Comparison of ENCODE assay signal across 1 cellular context in the genomic region with DNA sequence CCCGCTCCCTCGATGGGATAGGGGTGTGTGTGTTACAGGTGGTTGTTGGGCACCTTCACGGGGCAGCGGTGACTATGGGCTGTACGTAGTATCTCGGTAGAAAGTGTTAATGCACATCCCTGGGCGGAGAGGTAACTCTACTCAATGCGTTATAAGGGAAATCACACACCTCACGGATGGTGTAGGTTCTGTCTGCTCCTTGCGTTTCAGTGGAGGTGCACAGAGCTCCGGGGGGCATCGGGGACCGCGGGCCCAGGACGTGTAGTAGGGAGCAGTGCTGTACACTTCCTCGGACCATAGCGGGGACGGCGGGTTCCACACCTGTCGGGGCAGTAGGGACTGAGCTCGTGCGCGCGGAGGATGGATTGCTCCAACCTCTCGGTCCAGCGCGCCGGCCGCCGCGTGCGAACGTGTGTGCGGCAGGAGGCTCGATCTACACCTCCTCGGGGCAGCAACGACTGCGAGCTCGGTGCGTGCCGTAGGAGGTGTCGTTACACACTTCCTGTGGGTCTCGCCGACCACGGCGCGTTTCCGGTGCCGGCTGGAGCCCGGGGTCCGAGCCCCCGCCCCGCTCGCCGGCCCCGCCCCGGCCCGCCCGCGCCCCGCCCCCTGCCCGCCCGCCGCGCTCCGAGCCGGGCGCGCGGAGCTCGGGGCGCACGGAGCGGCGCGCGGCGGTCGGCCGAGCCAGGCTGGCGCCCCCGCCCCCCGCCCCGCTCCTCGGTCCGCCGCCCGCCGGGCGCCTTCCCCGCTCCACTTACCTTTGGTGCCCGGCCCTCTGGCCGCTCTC.
TF ChIP-seq lines count a peak whose summit lies in the region.

A gene with protein sequence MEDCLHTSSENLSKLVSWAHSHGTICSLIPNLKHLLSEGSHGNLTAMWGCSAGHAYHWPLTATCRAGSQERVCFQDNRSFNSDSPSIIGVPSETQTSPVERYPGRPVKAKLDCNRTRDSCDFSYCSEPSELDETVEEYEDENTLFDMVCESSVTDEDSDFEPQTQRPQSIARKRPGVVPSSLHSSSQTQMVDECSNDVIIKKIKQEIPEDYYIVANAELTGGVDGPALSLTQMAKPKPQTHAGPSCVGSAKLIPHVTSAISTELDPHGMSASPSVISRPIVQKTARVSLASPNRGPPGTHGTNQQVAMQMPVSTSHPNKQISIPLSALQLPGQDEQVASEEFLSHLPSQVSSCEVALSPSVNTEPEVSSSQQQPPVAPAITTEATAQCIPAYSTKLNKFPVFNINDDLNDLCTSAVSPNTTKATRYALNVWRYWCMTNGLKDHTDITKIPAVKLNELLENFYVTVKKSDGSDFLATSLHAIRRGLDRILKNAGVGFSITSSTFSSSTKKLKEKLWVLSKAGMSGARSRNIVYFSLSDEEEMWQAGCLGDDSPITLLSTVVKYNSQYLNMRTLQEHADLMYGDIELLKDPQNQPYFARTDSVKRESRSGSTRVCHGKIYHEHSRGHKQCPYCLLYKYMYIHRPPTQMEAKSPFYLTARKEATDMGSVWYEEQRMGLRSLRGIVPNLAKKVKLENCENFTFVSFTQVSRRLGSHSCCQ (plus strand): TSS at position 607 of the 787 bp plus-strand sequence. CDS start 87,254 bp downstream, outside the sequence.

TF ChIP-seq in K562, 482 proteins besides CTCF, POLR2A, EP300 and RAD21 (continued from another document):
- TF ChIP-seq, protein P1, sequence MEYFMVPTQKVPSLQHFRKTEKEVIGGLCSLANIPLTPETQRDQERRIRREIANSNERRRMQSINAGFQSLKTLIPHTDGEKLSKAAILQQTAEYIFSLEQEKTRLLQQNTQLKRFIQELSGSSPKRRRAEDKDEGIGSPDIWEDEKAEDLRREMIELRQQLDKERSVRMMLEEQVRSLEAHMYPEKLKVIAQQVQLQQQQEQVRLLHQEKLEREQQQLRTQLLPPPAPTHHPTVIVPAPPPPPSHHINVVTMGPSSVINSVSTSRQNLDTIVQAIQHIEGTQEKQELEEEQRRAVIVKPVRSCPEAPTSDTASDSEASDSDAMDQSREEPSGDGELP (CRISPR knock-in tag; IDR thresholded peaks at IDR 0.05; ENCODE audit: borderline replicate concordance): peak; percentile 87
- TF ChIP-seq SMARCA5 (IDR thresholded peaks at IDR 0.05): no peak
- TF ChIP-seq ZNF778 (CRISPR knock-in tag; IDR thresholded peaks at IDR 0.05): no peak
- TF ChIP-seq, protein P2, sequence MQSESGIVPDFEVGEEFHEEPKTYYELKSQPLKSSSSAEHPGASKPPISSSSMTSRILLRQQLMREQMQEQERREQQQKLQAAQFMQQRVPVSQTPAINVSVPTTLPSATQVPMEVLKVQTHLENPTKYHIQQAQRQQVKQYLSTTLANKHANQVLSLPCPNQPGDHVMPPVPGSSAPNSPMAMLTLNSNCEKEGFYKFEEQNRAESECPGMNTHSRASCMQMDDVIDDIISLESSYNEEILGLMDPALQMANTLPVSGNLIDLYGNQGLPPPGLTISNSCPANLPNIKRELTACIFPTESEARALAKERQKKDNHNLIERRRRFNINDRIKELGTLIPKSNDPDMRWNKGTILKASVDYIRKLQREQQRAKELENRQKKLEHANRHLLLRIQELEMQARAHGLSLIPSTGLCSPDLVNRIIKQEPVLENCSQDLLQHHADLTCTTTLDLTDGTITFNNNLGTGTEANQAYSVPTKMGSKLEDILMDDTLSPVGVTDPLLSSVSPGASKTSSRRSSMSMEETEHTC (IDR thresholded peaks at IDR 0.05): no peak
- TF ChIP-seq HSF4 (CRISPR knock-in tag; IDR thresholded peaks at IDR 0.05; ENCODE audit: borderline replicate concordance): no peak
- TF ChIP-seq FOXJ2 (tag; IDR thresholded peaks at IDR 0.05): no peak
- TF ChIP-seq MCM2 (IDR thresholded peaks at IDR 0.05; ENCODE audit: low read depth): no peak
- TF ChIP-seq KLF16 (IDR thresholded peaks at IDR 0.05): no peak
- no peak for TF ChIP-seq FOXJ3 (CRISPR knock-in tag; IDR thresholded peaks at IDR 0.05)
- TF ChIP-seq ZNF707 (CRISPR knock-in tag; conservative IDR thresholded peaks at IDR 0.05): no peak
- no peak for TF ChIP-seq ADNP (tag; IDR thresholded peaks at IDR 0.05)
- no peak for TF ChIP-seq FUS (optimal IDR thresholded peaks at IDR 0.05; ENCODE audit: low read depth, low read length)
- TF ChIP-seq MTA2 (IDR thresholded peaks at IDR 0.05; ENCODE audit: low read depth): no peak
- TF ChIP-seq COPS2 (conservative IDR thresholded peaks at IDR 0.05): no peak
- TF ChIP-seq HNRNPK (IDR thresholded peaks at IDR 0.05; ENCODE audit: low read depth, low read length, poor library complexity, severe bottlenecking): no peak
- no peak for TF ChIP-seq SLC30A9 (CRISPR knock-in tag; IDR thresholded peaks at IDR 0.05)
- TF ChIP-seq JUNB (CRISPR knock-in tag; conservative IDR thresholded peaks at IDR 0.05): no peak
- TF ChIP-seq SMARCC2 (IDR thresholded peaks at IDR 0.05; ENCODE audit: low read depth): peak; percentile 67; the same call in 1 of the 2 replicates
- TF ChIP-seq ZNF830 (CRISPR knock-in tag; IDR thresholded peaks at IDR 0.05): peak; percentile 79; the same call in 1 of the 2 replicates
- 0 out of 2 replicates have a peak, but pooled peaks have one; percentile 36 for TF ChIP-seq ZNF41 (CRISPR knock-in tag; conservative IDR thresholded peaks at IDR 0.05)
- no peak for TF ChIP-seq BACH1 (tag; IDR thresholded peaks at IDR 0.05)
- TF ChIP-seq RUNX1 (IDR thresholded peaks at IDR 0.05; ENCODE audit: low read depth): peak; percentile 40; the same call in 1 of the 2 replicates
